In the genomic region with DNA sequence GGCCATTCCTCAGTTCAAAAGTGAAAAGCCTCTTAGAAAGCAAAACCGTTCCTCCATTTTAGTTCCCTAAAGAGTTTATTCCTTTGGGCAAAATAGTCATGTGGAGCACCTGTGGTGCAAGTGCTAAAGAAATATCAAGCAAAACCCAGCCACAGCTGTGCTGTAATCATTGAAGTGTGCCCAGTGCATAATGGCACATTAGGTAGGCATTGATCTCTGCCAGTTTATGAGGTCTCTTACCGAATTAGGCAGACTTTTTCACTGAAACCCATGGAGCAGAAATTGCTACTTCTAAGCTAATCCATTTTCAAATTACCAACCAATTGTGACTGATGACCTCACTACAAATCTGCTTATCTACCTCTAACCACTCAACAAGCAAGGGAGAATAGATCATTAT, we compare ENCODE assay signal across 20 cellular contexts.
DNase-seq lines count a peak whose midpoint lies in the region; ATAC-seq and TF ChIP-seq lines count a peak whose summit lies in the region.
"Had no signal": no experiment of that assay in that cellular context is flagged by ENCODE, and none has a peak within 500 bp of the region (broad histone marks: within the 10 kb centered on the region; RNA-seq: fewer than 3 reads in every experiment).

No MANE protein-coding gene starts in this region.

- H3K4me1 ChIP-seq in neuronal stem cell (ENCODE audit: control insufficient read depth in 2 of 2, insufficient read depth in 1 of 2, low read depth in 1 of 2, low read length in 2 of 2): no peaks in the 10 kb centered on the region
- H3K4me1 ChIP-seq in foreskin keratinocyte: no peaks in the 10 kb centered on the region
- H3K4me1 ChIP-seq: gastrocnemius medialis had no signal

- no peak overlapping the region for H4K8ac ChIP-seq in neuronal stem cell (ENCODE audit: low read depth, low read length)

- no peak overlapping the region for H2BK120ac ChIP-seq in neuronal stem cell (ENCODE audit: low read depth, low read length)

- H3K23ac ChIP-seq in neuronal stem cell (ENCODE audit: low read depth, low read length, poor library complexity): no peak overlapping the region

- DNase-seq in ELF-1 (ENCODE audit: low read depth, low spot score) (peak; percentile 7), NCI-H187 (lab: John Stamatoyannopoulos, UW) (peak; percentile 14 to 43), NCI-H69 (lab: John Stamatoyannopoulos, UW) (peak; percentile 99), neuronal stem cell (ENCODE audit: low spot score) (peak; percentile 52), foreskin keratinocyte (no peak), caudate nucleus (lab: John Stamatoyannopoulos, UW) (no peak), substantia nigra (lab: John Stamatoyannopoulos, UW) (no peak)
- DNase-seq: activated CD4-positive, alpha-beta T cell treated with anti-CD3 and anti-CD28 coated beads, Interleukin-2, amount 50 U/mL, for 48 hours; activated naive CD4-positive, alpha-beta T cell; activated T-cell treated with anti-CD3 and anti-CD28 coated beads for 4 hours; amygdala; CD8-positive, alpha-beta T cell; central memory CD4-positive, alpha-beta T cell; DND-41; gastrocnemius medialis; left cardiac atrium; midbrain; NCI-H510A treated with DMSO at 0.1 percent for 48 hours; WERI-Rb-1 had no signal

- H3K36me3 ChIP-seq in neuronal stem cell (replicated peaks in 1 of 2; ENCODE audit: control insufficient read depth in 2 of 2, insufficient read depth in 2 of 2, low read length in 2 of 2): no peaks in the 10 kb centered on the region
- H3K36me3 ChIP-seq: gastrocnemius medialis, SJCRH30, WERI-Rb-1 had no signal

- no peak for TF ChIP-seq CTCF in foreskin keratinocyte (conservative IDR thresholded peaks at IDR 0.05)

- no peak overlapping the region for H2BK5ac ChIP-seq in neuronal stem cell (ENCODE audit: low read length)

- H3K27me3 ChIP-seq in neuronal stem cell (ENCODE audit: control insufficient read depth in 3 of 3, insufficient read depth in 3 of 3, low read depth in 1 of 3, low read length in 3 of 3) (no peaks in the 10 kb centered on the region), foreskin keratinocyte (no peaks in the 10 kb centered on the region)
- H3K27me3 ChIP-seq: gastrocnemius medialis, SJCRH30 had no signal

- H3K27ac ChIP-seq in neuronal stem cell (replicated peaks; ENCODE audit: low read length): peak overlapping the region; percentile 39
- H3K27ac ChIP-seq in foreskin keratinocyte: no peak overlapping the region
- H3K27ac ChIP-seq in caudate nucleus (ENCODE audit: low read depth, low read length): no peak overlapping the region
- no peak overlapping the region for H3K27ac ChIP-seq in substantia nigra (ENCODE audit: low read depth, low read length, poor library complexity, severe bottlenecking)
- H3K27ac ChIP-seq: gastrocnemius medialis, SJCRH30, WERI-Rb-1 had no signal

- H2AFZ ChIP-seq in neuronal stem cell (ENCODE audit: low read length): peak overlapping the region; percentile 49

- H3K79me1 ChIP-seq in neuronal stem cell (ENCODE audit: low read depth, low read length): no peaks in the 10 kb centered on the region

- no peak overlapping the region for H3K4me3 ChIP-seq in neuronal stem cell (ENCODE audit: low read length in 2 of 2)
- H3K4me3 ChIP-seq: gastrocnemius medialis, SJCRH30 had no signal

- ATAC-seq in foreskin keratinocyte: no peak
- ATAC-seq: CD8-positive, alpha-beta T cell; gastrocnemius medialis; left cardiac atrium had no signal

- no peak overlapping the region for H3K4ac ChIP-seq in neuronal stem cell (ENCODE audit: low read length)

- H3K4me2 ChIP-seq in neuronal stem cell (ENCODE audit: insufficient read depth, low read length, poor library complexity, severe bottlenecking): no peak overlapping the region

- no peak overlapping the region for H3K18ac ChIP-seq in neuronal stem cell (ENCODE audit: low read length)

- no peak overlapping the region for H3K9ac ChIP-seq in neuronal stem cell (ENCODE audit: low read depth, low read length, poor library complexity)

- H2BK15ac ChIP-seq in neuronal stem cell (ENCODE audit: low read length): no peak overlapping the region

- H4K91ac ChIP-seq in neuronal stem cell (ENCODE audit: low read depth, low read length, poor library complexity): no peak overlapping the region

- H3K9me3 ChIP-seq in neuronal stem cell (replicated peaks in 1 of 2; ENCODE audit: control insufficient read depth in 2 of 2, insufficient read depth in 1 of 2, low read depth in 1 of 2, low read length in 2 of 2): no peaks in the 10 kb centered on the region
- H3K9me3 ChIP-seq: gastrocnemius medialis had no signal

- no peak overlapping the region for H3K14ac ChIP-seq in neuronal stem cell (ENCODE audit: low read length)

- no CpG with 5 or more reads among the region's 2 CpGs for WGBS in neuronal stem cell (ENCODE audit: extremely low coverage in 2 of 2, insufficient read length in 2 of 2, insufficient replicate concordance in 1 of 2), 2 donors

- no peak overlapping the region for H2BK12ac ChIP-seq in neuronal stem cell (ENCODE audit: low read length)

- no peak overlapping the region for H2AK5ac ChIP-seq in neuronal stem cell (ENCODE audit: low read depth, low read length)

Comparison
In these comparisons a context has a peak if more than half of its experiments do, and no peak if none do; other contexts are left out.
1. DNase-seq: peak in ELF-1 (single experiment), NCI-H187 (2 of 2), NCI-H69 (single experiment) and neuronal stem cell (single experiment); none in foreskin keratinocyte (0 of 2), caudate nucleus (0 of 61) and substantia nigra (0 of 49).